In genomic region chr9:109586993-109587392, GRCh38 we compare ENCODE assay signal across 27 cellular contexts.
"Had no signal": no experiment of that assay in that cellular context is flagged by ENCODE, and none has a peak within 500 bp of the region (broad histone marks: within the 10 kb centered on the region; RNA-seq: fewer than 3 reads in every experiment).

No MANE protein-coding gene starts in this region.

- H3K27ac ChIP-seq: pancreas, prostate gland, tibial nerve, upper lobe of right lung had no signal

- H3K36me3 Mint-ChIP-seq: immature natural killer cell; naive thymus-derived CD4-positive, alpha-beta T cell; natural killer cell treated with Interleukin-12 subunit alpha and Interleukin-12 subunit beta and Interleukin-15 and Interleukin-18, amount 100 ng/mL, for 72 hours; stimulated activated memory B cell treated with anti-CD40 and anti-IgM and Interleukin-4, amounts not matched to agents 10 μg/mL and 1 μg/mL and 100 μg/mL, for 72 hours had no signal

- H3K4me2 ChIP-seq: smooth muscle cell had no signal

- H3K9me3 ChIP-seq: mucosa of descending colon, pancreas, prostate gland, upper lobe of right lung had no signal

- H3K4me1 ChIP-seq: pancreas, prostate gland, tibial nerve, upper lobe of right lung had no signal

- DNase-seq: heart left ventricle; hypothalamus; immature natural killer cell; left ventricle myocardium inferior; midbrain; mucosa of descending colon; naive thymus-derived CD4-positive, alpha-beta T cell; nucleus accumbens; pancreas; posterior cingulate gyrus; retina; right cardiac atrium; stimulated activated CD4-positive, alpha-beta T cell treated with anti-CD3 and anti-CD28 coated beads, Interleukin-1b, Interleukin-23, amount 100 ng/mL, for 48 hours; stimulated activated CD4-positive, alpha-beta T cell treated with anti-CD3 and anti-CD28 coated beads, Interleukin-2, amount 100 ng/mL, for 48 hours; stimulated activated CD4-positive, alpha-beta T cell treated with anti-CD3 and anti-CD28 coated beads, Interleukin-4, amount 100 ng/mL, for 4 hours; stimulated activated CD8-positive, alpha-beta memory T cell treated with anti-CD3 and anti-CD28 coated beads, Interleukin-4, amount 100 ng/mL, for 48 hours; stimulated activated naive CD4-positive, alpha-beta T cell treated with Interleukin-2 at 50 U/mL for 16 hours; stimulated activated naive CD8-positive, alpha-beta T cell treated with anti-CD3 and anti-CD28 coated beads, Interleukin-15, amount 100 ng/mL, for 72 hours; substantia nigra; upper lobe of right lung had no signal

- H3K4me1 Mint-ChIP-seq: immature natural killer cell; neural crest cell; stimulated activated memory B cell treated with anti-CD40 and anti-IgM and Interleukin-4, amounts not matched to agents 10 μg/mL and 1 μg/mL and 100 μg/mL, for 72 hours; stimulated activated naive CD8-positive, alpha-beta T cell treated with anti-CD3 and anti-CD28 coated beads, Interleukin-15, amount 100 ng/mL, for 72 hours had no signal

- H3K36me3 ChIP-seq: heart left ventricle, left ventricle myocardium inferior, pancreas, prostate gland, tibial nerve, upper lobe of right lung had no signal

- H3K4me3 ChIP-seq: heart left ventricle, left ventricle myocardium inferior, lung, mucosa of descending colon, pancreas, prostate gland, smooth muscle cell, tibial nerve, upper lobe of right lung had no signal

- H3K27ac Mint-ChIP-seq: immature natural killer cell; naive thymus-derived CD4-positive, alpha-beta T cell; natural killer cell treated with Interleukin-12 subunit alpha and Interleukin-12 subunit beta and Interleukin-15 and Interleukin-18, amount 100 ng/mL, for 72 hours; stimulated activated memory B cell treated with anti-CD40 and anti-IgM and Interleukin-4, amounts not matched to agents 10 μg/mL and 1 μg/mL and 100 μg/mL, for 72 hours had no signal

- H3K27me3 ChIP-seq: heart left ventricle, pancreas, tibial nerve, upper lobe of right lung had no signal

- H3K4me3 Mint-ChIP-seq: immature natural killer cell; naive thymus-derived CD4-positive, alpha-beta T cell; natural killer cell treated with Interleukin-12 subunit alpha and Interleukin-12 subunit beta and Interleukin-15 and Interleukin-18, amount 100 ng/mL, for 72 hours; neural crest cell; stimulated activated memory B cell treated with anti-CD40 and anti-IgM and Interleukin-4, amounts not matched to agents 10 μg/mL and 1 μg/mL and 100 μg/mL, for 72 hours; stimulated activated naive CD8-positive, alpha-beta T cell treated with anti-CD3 and anti-CD28 coated beads, Interleukin-15, amount 100 ng/mL, for 72 hours had no signal
